Comparison of ENCODE assay signal across 9 cellular contexts in genomic region chr17:50426814-50427787, GRCh38. TPM values are rescaled to one million over a fixed set of nuclear protein-coding genes. Genes with fewer than 3 reads are reported as not detected.
DNase-seq lines count a peak whose midpoint lies in the region; ATAC-seq and TF ChIP-seq lines count a peak whose summit lies in the region.
"Had no signal": no experiment of that assay in that cellular context is flagged by ENCODE, and none has a peak within 500 bp of the region (broad histone marks: within the 10 kb centered on the region; RNA-seq: fewer than 3 reads in every experiment).

No MANE protein-coding gene starts in this region.

- CTCF ChIA-PET in naive thymus-derived CD4-positive, alpha-beta T cell (lab: Charles Lee): interaction anchor here (0.6 to 1.5 kb wide), 2 partner anchors 30 to 221 kb away, joined by 3 to 8 read pairs; partner anchors contain the start of gene LRRC59

- peaks cover 23 to 82% (median 38%) of the 10 kb centered on the region in 3 donors for H3K4me1 ChIP-seq in esophagus squamous epithelium
- peaks cover 18 to 21% of the 10 kb centered on the region in 2 donors for H3K4me1 ChIP-seq in naive thymus-derived CD4-positive, alpha-beta T cell (ENCODE audit: control insufficient read depth in 2 of 2, insufficient read depth in 2 of 2, low read length in 2 of 2)

- peak in 1 of 4 donors; percentile 31 for TF ChIP-seq POLR2A in esophagus squamous epithelium (IDR thresholded peaks at IDR 0.05)

- peak; percentile 55 for DNase-seq in NCI-H510A treated with DMSO at 0.1 percent for 48 hours (lab: John Stamatoyannopoulos, UW)
- DNase-seq in NCI-H510A (lab: John Stamatoyannopoulos, UW): no peak
- no peak for DNase-seq in Jurkat, Clone E6-1 (ENCODE audit: low read depth, low spot score)
- DNase-seq in activated CD4-positive, alpha-beta T cell treated with anti-CD3 and anti-CD28 coated beads, Interleukin-2, amount 50 U/mL, for 48 hours: peak; percentile 25 to 36
- DNase-seq in esophagus squamous epithelium (lab: John Stamatoyannopoulos, UW): no peak
- peak in 5 of 9 donors; percentile 11 to 26 (median 18) for DNase-seq in naive thymus-derived CD4-positive, alpha-beta T cell

- TF ChIP-seq CTCF in esophagus squamous epithelium (IDR thresholded peaks at IDR 0.05): no peak

- H3K36me3 ChIP-seq in esophagus squamous epithelium: peaks cover 0 to 3% (median 0%) of the 10 kb centered on the region in 3 donors
- no peaks in the 10 kb centered on the region for H3K36me3 ChIP-seq in naive thymus-derived CD4-positive, alpha-beta T cell (ENCODE audit: control insufficient read depth in 2 of 3, insufficient read depth in 3 of 3, low read length in 3 of 3)

- H3K36me3 Mint-ChIP-seq in naive thymus-derived CD4-positive, alpha-beta T cell: peaks cover 0 to 5% (median 0%) of the 10 kb centered on the region in 5 donors

- peak; percentile 44 for ATAC-seq in naive thymus-derived CD4-positive, alpha-beta T cell
- ATAC-seq in GM19467 (IDR thresholded peaks at IDR 0.05; ENCODE audit: unreplicated experiment): no peak
- ATAC-seq in GM19023 (IDR thresholded peaks at IDR 0.05; ENCODE audit: unreplicated experiment): no peak

- H3K4me1 Mint-ChIP-seq in naive thymus-derived CD4-positive, alpha-beta T cell: peaks cover 14 to 44% (median 24%) of the 10 kb centered on the region in 7 donors

- H3K27ac Mint-ChIP-seq in naive thymus-derived CD4-positive, alpha-beta T cell: peak overlapping the region; percentile 70 to 94 (median 82)

- peak overlapping the region; percentile 75 to 91 (median 88) for H3K27ac ChIP-seq in esophagus squamous epithelium
- H3K27ac ChIP-seq in naive thymus-derived CD4-positive, alpha-beta T cell (ENCODE audit: low read depth, low read length): peak overlapping the region; percentile 65

- H3K27me3 Mint-ChIP-seq in naive thymus-derived CD4-positive, alpha-beta T cell: no peaks in the 10 kb centered on the region

- H3K9me3 Mint-ChIP-seq in naive thymus-derived CD4-positive, alpha-beta T cell: peaks cover 0 to 1% (median 0%) of the 10 kb centered on the region in 11 donors

- H3K9me3 ChIP-seq in esophagus squamous epithelium: no peaks in the 10 kb centered on the region
- no peaks in the 10 kb centered on the region for H3K9me3 ChIP-seq in naive thymus-derived CD4-positive, alpha-beta T cell (ENCODE audit: control insufficient read depth in 2 of 3, low read length in 3 of 3)

- H3K4me3 ChIP-seq in Jurkat, Clone E6-1 (ENCODE audit: low read length): peak overlapping the region; percentile 69
- H3K4me3 ChIP-seq in esophagus squamous epithelium: peak overlapping the region; percentile 42 to 87 (median 65)
- H3K4me3 ChIP-seq in naive thymus-derived CD4-positive, alpha-beta T cell (ENCODE audit: low read length): peak overlapping the region; percentile 55

- POLR2A ChIA-PET in naive thymus-derived CD4-positive, alpha-beta T cell (lab: Charles Lee): interaction anchor here (2.1 kb wide), 1 partner anchor 29 kb away, joined by 12 read pairs; the partner anchor contains the start of gene LRRC59

- intact Hi-C loops in esophagus squamous epithelium (cut with DNase I): no loop called here
- intact Hi-C loops in naive thymus-derived CD4-positive, alpha-beta T cell (cut with micrococcal nuclease): loop anchor here (1.0 to 2.0 kb wide), 6 partner anchors 30 to 82 kb away; partner anchors contain the start of genes LRRC59 (in 2 of the 2), RSAD1 (in 2 of the 2), EME1 (in 1 of the 2) and MRPL27 (in 1 of the 2)

- WGBS in esophagus squamous epithelium, 2 donors: 17 to 40% methylated on average over 1 to 4 of the region's 4 CpGs

- peak overlapping the region; percentile 82 to 90 (median 89) for H3K4me3 Mint-ChIP-seq in naive thymus-derived CD4-positive, alpha-beta T cell

- H3K27me3 ChIP-seq in esophagus squamous epithelium: no peaks in the 10 kb centered on the region
- H3K27me3 ChIP-seq in naive thymus-derived CD4-positive, alpha-beta T cell (ENCODE audit: control insufficient read depth in 2 of 2, insufficient read depth in 2 of 2, low read length in 2 of 2): no peaks in the 10 kb centered on the region

RNA-seq across cellular contexts. Expression of gene ACSF2, which starts 1.1 kb away (rescaled TPM):
- 39.5 TPM for polyA plus RNA-seq in Jurkat, Clone E6-1 (2012; ENCODE audit: insufficient read depth, insufficient read length)
- total RNA-seq in esophagus squamous epithelium: 10 to 100 TPM in 3 of 4 donors, 1 to 10 TPM in 1; 7.0 to 26.3 (median 19.0) TPM
- total RNA-seq in naive thymus-derived CD4-positive, alpha-beta T cell: 10 to 100 TPM; 20.1 to 36.2 (median 22.9) TPM
- 1 to 10 TPM; 2.2 to 2.6 TPM for polyA plus RNA-seq in naive thymus-derived CD4-positive, alpha-beta T cell

RNA-seq across cellular contexts. Expression of gene LRRC59, which starts 29.8 kb away (rescaled TPM):
- 121 TPM for polyA plus RNA-seq in Jurkat, Clone E6-1 (2012; ENCODE audit: insufficient read depth, insufficient read length)
- total RNA-seq in esophagus squamous epithelium: 100 to 1,000 TPM in 1 of 4 donors, 10 to 100 TPM in 3; 63.4 to 136 (median 77.9) TPM
- 10 to 100 TPM; 27.6 to 67.1 (median 42.4) TPM for total RNA-seq in naive thymus-derived CD4-positive, alpha-beta T cell
- 10 to 100 TPM; 13.4 to 15.2 TPM for polyA plus RNA-seq in naive thymus-derived CD4-positive, alpha-beta T cell

RNA-seq across cellular contexts. Expression of gene CHAD, which starts 41.6 kb away (rescaled TPM):
- not detected for polyA plus RNA-seq in Jurkat, Clone E6-1 (2012; ENCODE audit: insufficient read depth, insufficient read length)
- under 1 TPM in 2 of 4 donors, not detected in 2; 0.19 to 0.80 TPM for total RNA-seq in esophagus squamous epithelium
- not detected for total RNA-seq in naive thymus-derived CD4-positive, alpha-beta T cell
- not detected for polyA plus RNA-seq in naive thymus-derived CD4-positive, alpha-beta T cell
- total RNA-seq: Daoy had no signal

RNA-seq across cellular contexts. Expression of gene RSAD1, which starts 51.6 kb away (rescaled TPM):
- 84.2 TPM for polyA plus RNA-seq in Jurkat, Clone E6-1 (2012; ENCODE audit: insufficient read depth, insufficient read length)
- 10 to 100 TPM in 3 of 4 donors, 1 to 10 TPM in 1; 9.1 to 19.3 (median 14.2) TPM for total RNA-seq in esophagus squamous epithelium
- 10 to 100 TPM; 38.3 to 91.0 (median 54.6) TPM for total RNA-seq in naive thymus-derived CD4-positive, alpha-beta T cell
- polyA plus RNA-seq in naive thymus-derived CD4-positive, alpha-beta T cell: 10 to 100 TPM; 56.8 to 76.0 TPM

RNA-seq across cellular contexts. Expression of gene EME1, which starts 54.1 kb away (rescaled TPM):
- polyA plus RNA-seq in Jurkat, Clone E6-1 (2012; ENCODE audit: insufficient read depth, insufficient read length): 69.9 TPM
- 1 to 10 TPM in 2 of 4 donors, under 1 TPM in 2; 0.57 to 2.7 (median 1.1) TPM for total RNA-seq in esophagus squamous epithelium
- total RNA-seq in naive thymus-derived CD4-positive, alpha-beta T cell: 10 to 100 TPM in 1 of 5 experiments, 1 to 10 TPM in 3, under 1 TPM in 1; 0.61 to 17.5 (median 2.2) TPM
- polyA plus RNA-seq in naive thymus-derived CD4-positive, alpha-beta T cell: not detected

Comparison
In these comparisons a context has a peak if more than half of its experiments do, and no peak if none do; other contexts are left out.
1. DNase-seq: peak in NCI-H510A treated with DMSO at 0.1 percent for 48 hours (single experiment), activated CD4-positive, alpha-beta T cell treated with anti-CD3 and anti-CD28 coated beads, Interleukin-2, amount 50 U/mL, for 48 hours (2 of 2) and naive thymus-derived CD4-positive, alpha-beta T cell (5 of 9); none in NCI-H510A (single experiment), Jurkat, Clone E6-1 (single experiment) and esophagus squamous epithelium (single experiment).
2. Peak in every context shown above with its lines, with median percentiles within 50 percentile points of each other: H3K4me3 ChIP-seq.